Comparison of ENCODE assay signal across 12 cellular contexts in genomic region chr10:95208702-95209391, GRCh38. TPM values are rescaled to one million over a fixed set of nuclear protein-coding genes. Genes with fewer than 3 reads are reported as not detected.
DNase-seq lines count a peak whose midpoint lies in the region; ATAC-seq and TF ChIP-seq lines count a peak whose summit lies in the region.
"Had no signal": no experiment of that assay in that cellular context is flagged by ENCODE, and none has a peak within 500 bp of the region (broad histone marks: within the 10 kb centered on the region; RNA-seq: fewer than 3 reads in every experiment).

No MANE protein-coding gene starts in this region.

- no peaks in the 10 kb centered on the region for H3K79me2 ChIP-seq in smooth muscle cell (ENCODE audit: low read depth)

- POLR2A ChIA-PET in MCF 10A (lab: Yijun Ruan, JAX): no interaction called here

- intact Hi-C loops in MCF 10A (cut with micrococcal nuclease) (loop anchor here (1.0 to 10.0 kb wide), 3 partner anchors 34 to 216 kb away; no protein-coding TSS in a partner anchor), breast epithelium (cut with DNase I; ENCODE audit: low total_unique reads) (no loop called here)

- TF ChIP-seq POLR2A in breast epithelium (IDR thresholded peaks at IDR 0.05): no peak

- no peak overlapping the region for H3K4me2 ChIP-seq in smooth muscle cell

- no peak overlapping the region for H3K9ac ChIP-seq in smooth muscle cell (ENCODE audit: low read depth)

- no peak overlapping the region for H3K4me3 ChIP-seq in breast epithelium
- H3K4me3 ChIP-seq in fibroblast of pulmonary artery (replicated peaks; ENCODE audit: low read depth, low read length): no peak overlapping the region
- no peak overlapping the region for H3K4me3 ChIP-seq in smooth muscle cell

- peaks cover 5% of the 10 kb centered on the region for H3K36me3 Mint-ChIP-seq in MCF 10A (ENCODE audit: insufficient read depth, unreplicated experiment)

- no peaks in the 10 kb centered on the region for H3K9me3 Mint-ChIP-seq in MCF 10A (ENCODE audit: unreplicated experiment)

- H3K9me3 ChIP-seq in breast epithelium (no peaks in the 10 kb centered on the region), smooth muscle cell (replicated peaks; ENCODE audit: low read depth) (no peaks in the 10 kb centered on the region)

- TF ChIP-seq CTCF in MCF 10A (IDR thresholded peaks at IDR 0.05; ENCODE audit: unreplicated experiment) (peak; percentile 29), breast epithelium (IDR thresholded peaks at IDR 0.05) (no peak), fibroblast of pulmonary artery (IDR thresholded peaks at IDR 0.05; ENCODE audit: low read length, missing control alignments) (peak; percentile 39), smooth muscle cell (IDR thresholded peaks at IDR 0.05; ENCODE audit: borderline replicate concordance, insufficient read depth, poor library complexity, severe bottlenecking) (peak; percentile 28)

- CTCF ChIA-PET in MCF 10A (lab: Yijun Ruan, JAX): interaction anchor here (0.6 to 3.4 kb wide), 11 partner anchors 11 to 1129 kb away, joined by 3 to 46 read pairs (median 3); no protein-coding TSS in a partner anchor

- H3K4me3 Mint-ChIP-seq in MCF 10A (ENCODE audit: unreplicated experiment): no peak overlapping the region

- H3K27ac Mint-ChIP-seq in MCF 10A (ENCODE audit: low read depth, unreplicated experiment): no peak overlapping the region

- no peaks in the 10 kb centered on the region for H3K4me1 Mint-ChIP-seq in MCF 10A (ENCODE audit: insufficient read depth, unreplicated experiment)

- H3K27ac ChIP-seq in breast epithelium (no peak overlapping the region), smooth muscle cell (ENCODE audit: low read depth) (no peak overlapping the region)

- no peaks in the 10 kb centered on the region for H3F3A ChIP-seq in smooth muscle cell (ENCODE audit: low read depth)

- DNase-seq in MCF 10A (ENCODE audit: unreplicated experiment): peak; percentile 20
- DNase-seq in breast epithelium (ENCODE audit: low spot score in 2 of 2): no peak
- DNase-seq in OCI-M1 (lab: John Stamatoyannopoulos, UW): peak; percentile 56
- peak; percentile 28 for DNase-seq in fibroblast of pulmonary artery (ENCODE audit: low read depth)
- no peak for DNase-seq in smooth muscle cell (lab: John Stamatoyannopoulos, UW; ENCODE audit: unreplicated experiment)
- DNase-seq in NCI-H524 treated with DMSO at 0.1 percent for 48 hours (lab: John Stamatoyannopoulos, UW): no peak
- DNase-seq: head of caudate nucleus; NCI-H2171; occipital lobe; stimulated activated CD8-positive, alpha-beta memory T cell treated with anti-CD3 and anti-CD28 coated beads, Interleukin-4, amount 100 ng/mL, for 48 hours had no signal

- H3K4me1 ChIP-seq in breast epithelium: no peaks in the 10 kb centered on the region
- H3K4me1 ChIP-seq in smooth muscle cell (ENCODE audit: low read depth): no peaks in the 10 kb centered on the region

- no peaks in the 10 kb centered on the region for H3K27me3 Mint-ChIP-seq in MCF 10A (ENCODE audit: insufficient read depth, unreplicated experiment)

- no peaks in the 10 kb centered on the region for H3K36me3 ChIP-seq in breast epithelium
- no peaks in the 10 kb centered on the region for H3K36me3 ChIP-seq in smooth muscle cell (ENCODE audit: low read depth)

- 63% methylated on average over 8 of the region's 8 CpGs for WGBS in smooth muscle cell (ENCODE audit: low lambda C conversion rate)

- H4K20me1 ChIP-seq in smooth muscle cell (ENCODE audit: low read depth): no peaks in the 10 kb centered on the region

- no peak for ATAC-seq in GM21381 (IDR thresholded peaks at IDR 0.05; ENCODE audit: unreplicated experiment)
- ATAC-seq in HG03025 (IDR thresholded peaks at IDR 0.05; ENCODE audit: low FRiP score, unreplicated experiment): no peak

- no TSS peak for BruUV-seq in MCF 10A (replicated peaks; lab: Mats Ljungman, UMichigan)

- H2AFZ ChIP-seq in smooth muscle cell (ENCODE audit: low read depth): no peak overlapping the region

- H3K27me3 ChIP-seq in breast epithelium (no peaks in the 10 kb centered on the region), smooth muscle cell (ENCODE audit: low read depth) (no peaks in the 10 kb centered on the region)

RNA-seq across cellular contexts. Expression of gene ACSM6, which starts 14.8 kb away (rescaled TPM):
- not detected in 2 replicates for total RNA-seq in MCF 10A (2022)
- total RNA-seq in breast epithelium: under 1 TPM in 1 of 3 donors, not detected in 2; 0.66 TPM
- total RNA-seq in smooth muscle cell: not detected in 2 replicates
- 0.28 TPM in 1 of 2 replicates, not detected in the other for polyA plus RNA-seq in smooth muscle cell
- total RNA-seq: occipital lobe had no signal

Comparison
In these comparisons a context has a peak if more than half of its experiments do, and no peak if none do; other contexts are left out.
1. DNase-seq: peak in MCF 10A (single experiment), OCI-M1 (single experiment) and fibroblast of pulmonary artery (single experiment); none in breast epithelium (0 of 2), smooth muscle cell (single experiment) and NCI-H524 treated with DMSO at 0.1 percent for 48 hours (single experiment).
2. CTCF ChIP-seq: peak in MCF 10A (single experiment), fibroblast of pulmonary artery (single experiment) and smooth muscle cell (single experiment); none in breast epithelium (0 of 3).